In genomic region chr3:108090701-108091497, GRCh38 we compare ENCODE assay signal across 8 cellular contexts. TPM values are rescaled to one million over a fixed set of nuclear protein-coding genes. Genes with fewer than 3 reads are reported as not detected.
A peak's percentile ranks its signal among the peaks of the same experiment; 100 is the strongest.
DNase-seq lines count a peak whose midpoint lies in the region; ATAC-seq and TF ChIP-seq lines count a peak whose summit lies in the region.

TSS of gene CD47 (minus strand) at chr3:108091031. CDS start at chr3:108090908, 123 bp downstream.

- no peak for TF ChIP-seq EP300 in transverse colon (IDR thresholded peaks at IDR 0.05; ENCODE audit: low read depth)

- WGBS in adrenal gland, 4 donors = 0% methylated on average over 4 to 106 of the region's 106 CpGs
- WGBS in heart left ventricle, 4 donors = 0 to 1% (median 0%) methylated on average over 47 to 106 of the region's 106 CpGs
- WGBS in transverse colon (ENCODE audit: low coverage in 1 of 2), 2 donors = 0% methylated on average over 12 to 43 of the region's 106 CpGs

- H3K4me3 ChIP-seq in GM12875 (ENCODE audit: low read depth, low read length) (peak within 1 kb of the TSS; percentile 81), adrenal gland (peak within 1 kb of the TSS; percentile 43 to 96 (median 70)), heart left ventricle (peak within 1 kb of the TSS; percentile 84 to 99 (median 92)), transverse colon (peak within 1 kb of the TSS; percentile 62 to 99 (median 96))

- no peaks in the 10 kb centered on the region for H3K9me3 ChIP-seq in adrenal gland (replicated peaks in 1 of 3)
- no peaks in the 10 kb centered on the region for H3K9me3 ChIP-seq in heart left ventricle
- no peaks in the 10 kb centered on the region for H3K9me3 ChIP-seq in transverse colon

- peaks cover 8 to 28% of the 10 kb centered on the region in 2 donors for H3K4me1 ChIP-seq in adrenal gland (replicated peaks in 1 of 2)
- H3K4me1 ChIP-seq in heart left ventricle = peaks cover 0 to 41% (median 19%) of the 10 kb centered on the region in 12 donors
- peaks cover 0 to 38% (median 22%) of the 10 kb centered on the region in 4 donors for H3K4me1 ChIP-seq in transverse colon

- in situ Hi-C loops in transverse colon (cut with MboI; ENCODE audit: low pct_ligation_motif_present in 1 of 4, low pct_unique_long_range_greater_than_20kb in 1 of 4, low sequenced_read_pairs in 3 of 4) = loop anchor here in 1 of 4 donors (25.0 kb wide), 2 partner anchors 121 to 154 kb away; partner anchors contain the start of gene IFT57

- no peak for TF ChIP-seq CTCF in GM12875 (IDR thresholded peaks at IDR 0.05; ENCODE audit: borderline replicate concordance, insufficient read depth, low read depth, low read length)
- no peak for TF ChIP-seq CTCF in adrenal gland (IDR thresholded peaks at IDR 0.05)
- no peak for TF ChIP-seq CTCF in heart left ventricle (IDR thresholded peaks at IDR 0.05)
- TF ChIP-seq CTCF in transverse colon (IDR thresholded peaks at IDR 0.05) = no peak

- DNase-seq in NCI-H1436 treated with DMSO at 0.1 percent for 48 hours (lab: John Stamatoyannopoulos, UW) (peak; percentile 72), adrenal gland (peak; percentile 90 to 97 (median 93)), heart left ventricle (peak; percentile 95 to 99 (median 96)), posterior cingulate gyrus (peak; percentile 90 to 99 (median 93)), transverse colon (peak; percentile 96)

- peak; percentile 77 for ATAC-seq in HG02798 (IDR thresholded peaks at IDR 0.05; ENCODE audit: poor library complexity, unreplicated experiment)
- peak; percentile 82 to 97 (median 94) for ATAC-seq in heart left ventricle

- H3K27ac ChIP-seq in adrenal gland (peak within 1 kb of the TSS; percentile 30 to 92 (median 84)), heart left ventricle (peak within 1 kb of the TSS; percentile 25 to 97 (median 90)), transverse colon (peak within 1 kb of the TSS; percentile 82 to 96 (median 95))

- TF ChIP-seq POLR2A in adrenal gland (IDR thresholded peaks at IDR 0.05) (peak; percentile 75 to 89), heart left ventricle (IDR thresholded peaks at IDR 0.05) (peak; percentile 19 to 89), transverse colon (IDR thresholded peaks at IDR 0.05) (peak; percentile 76)

- intact Hi-C loops in T-helper 1 cell treated with Interleukin-12 subunit alpha and Interleukin-12 subunit beta and Interleukin-4 antibody, amounts not matched to agents 30 ng/mL and 1 ng/mL, for 36 hours (cut with micrococcal nuclease) = loop anchor here (2.0 kb wide), 1 partner anchor 106 kb away; no protein-coding TSS in a partner anchor
- intact Hi-C loops in adrenal gland (cut with DNase I) (no loop called here), heart left ventricle (cut with DNase I) (loop anchor here in 7 of 10 donors (2.0 to 10.0 kb wide), 6 partner anchors 106 to 162 kb away; partner anchors contain the start of gene IFT57 (in 7 of the 7)), posterior cingulate gyrus (cut with DNase I) (loop anchor here (5.0 kb wide), 1 partner anchor 164 kb away; no protein-coding TSS in a partner anchor), transverse colon (cut with DNase I; ENCODE audit: low total_unique reads) (no loop called here)

- H3K36me3 ChIP-seq in adrenal gland (replicated peaks in 1 of 2) (no peaks in the 10 kb centered on the region), heart left ventricle (peaks cover 0 to 8% (median 0%) of the 10 kb centered on the region in 9 donors), transverse colon (no peaks in the 10 kb centered on the region)

- H3K27me3 ChIP-seq in adrenal gland = no peaks in the 10 kb centered on the region
- H3K27me3 ChIP-seq in heart left ventricle = no peaks in the 10 kb centered on the region
- H3K27me3 ChIP-seq in transverse colon = no peaks in the 10 kb centered on the region

RNA-seq across cellular contexts. Expression of gene CD47, which starts in this region (rescaled TPM):
- 132 and 145 TPM in 2 replicates for total RNA-seq in T-helper 1 cell treated with Interleukin-12 subunit alpha and Interleukin-12 subunit beta and Interleukin-4 antibody, amounts not matched to agents 30 ng/mL and 1 ng/mL, for 36 hours
- total RNA-seq in adrenal gland (100 to 1,000 TPM in 2 of 8 donors, 10 to 100 TPM in 6; 56.5 to 108 (median 82.9) TPM), heart left ventricle (10 to 100 TPM; 34.4 to 80.6 (median 45.2) TPM), transverse colon (100 to 1,000 TPM in 1 of 4 donors, 10 to 100 TPM in 3; 71.7 to 108 (median 93.4) TPM)
- polyA plus RNA-seq in adrenal gland (10 to 100 TPM; 24.2 to 60.6 (median 37.6) TPM), heart left ventricle (10 to 100 TPM; 27.7 to 29.3 TPM)

Comparison
In these comparisons a context has a peak if more than half of its experiments do, and no peak if none do; other contexts are left out.
1. Peak in every context shown above with its lines: DNase-seq, ATAC-seq, H3K4me3 ChIP-seq and H3K27ac ChIP-seq.
2. intact Hi-C loops: an anchor here in T-helper 1 cell treated with Interleukin-12 subunit alpha and Interleukin-12 subunit beta and Interleukin-4 antibody, amounts not matched to agents 30 ng/mL and 1 ng/mL, for 36 hours (2.0 kb wide), heart left ventricle (2.0 to 10.0 kb wide) and posterior cingulate gyrus (5.0 kb wide); none called in adrenal gland and transverse colon.